ENCODE assay signal across 17 cellular contexts in the genomic region with DNA sequence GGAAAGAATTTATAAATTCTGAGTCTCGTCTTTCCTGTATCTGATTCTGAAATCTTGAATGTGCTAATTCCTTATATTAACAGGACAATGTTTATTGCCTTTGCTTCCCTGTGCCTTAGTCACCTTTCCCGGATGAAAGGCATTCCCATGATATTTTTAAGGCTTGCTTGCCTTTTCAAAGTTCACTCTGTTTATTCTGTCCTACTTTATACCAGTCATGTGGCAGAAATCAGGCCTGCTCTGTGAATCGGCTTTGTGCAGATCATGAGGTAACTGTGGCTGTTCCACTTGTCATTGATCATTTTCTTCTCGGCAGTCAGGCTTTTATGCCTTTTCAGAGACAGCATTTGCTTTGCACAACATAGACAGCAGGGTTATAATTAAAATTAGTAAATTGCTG. TPM values are rescaled to one million over a fixed set of nuclear protein-coding genes. Genes with fewer than 3 reads are reported as not detected.
DNase-seq lines count a peak whose midpoint lies in the region; ATAC-seq, FAIRE-seq and TF ChIP-seq lines count a peak whose summit lies in the region.
"Had no signal": no experiment of that assay in that cellular context is flagged by ENCODE, and none has a peak within 500 bp of the region (broad histone marks: within the 10 kb centered on the region; RNA-seq: fewer than 3 reads in every experiment).

No MANE protein-coding gene starts in this region.

- H3K4me3 Mint-ChIP-seq in activated T-helper 1 cell treated with anti-CD3 and anti-CD28 coated beads, Interleukin-12 subunit alpha, Interleukin-12 subunit beta, Interleukin-2, Interleukin-4 antibody, amounts not matched to agents 30 ng/mL and 10 ng/mL and 1 ng/mL, durations not matched to agents 14 hours and 24 hours and 36 hours, result no peak overlapping the region
- H3K4me3 Mint-ChIP-seq: dendritic cell treated with granulocyte-macrophage colony-stimulating factor and Interleukin-4, amounts not matched to agents 40 ng/mL and 50 ng/mL, for 4 days; naive thymus-derived CD8-positive, alpha-beta T cell had no signal

- no peak overlapping the region for H2AFZ ChIP-seq in PC-3 (ENCODE audit: low read length)

- BruUV-seq in PC-3 (replicated peaks; lab: Mats Ljungman, UMichigan), result no TSS peak

- intact Hi-C loops in PC-3 (cut with micrococcal nuclease), result no loop called here
- intact Hi-C loops in activated T-helper 1 cell treated with anti-CD3 and anti-CD28 coated beads, Interleukin-12 subunit alpha, Interleukin-12 subunit beta, Interleukin-2, Interleukin-4 antibody, amounts not matched to agents 30 ng/mL and 10 ng/mL and 1 ng/mL, durations not matched to agents 14 hours and 24 hours and 36 hours (cut with micrococcal nuclease), result no loop called here

- H3K4me1 ChIP-seq in PC-3 (ENCODE audit: insufficient read depth, low read length) (no peaks in the 10 kb centered on the region), muscle layer of duodenum (ENCODE audit: control insufficient read depth in 1 of 2, insufficient read depth in 2 of 2, low read length in 2 of 2) (peaks cover 4 to 7% of the 10 kb centered on the region in 2 donors)
- H3K4me1 ChIP-seq: A549 had no signal

- no peak overlapping the region for H3K4me3 ChIP-seq in AG04450 (ENCODE audit: low read depth, low read length)
- H3K4me3 ChIP-seq in PC-3 (ENCODE audit: low read length), result no peak overlapping the region
- no peak overlapping the region for H3K4me3 ChIP-seq in fibroblast of villous mesenchyme (ENCODE audit: low read depth, low read length)
- H3K4me3 ChIP-seq in muscle layer of duodenum (ENCODE audit: low read depth in 1 of 2, low read length in 2 of 2), result no peak overlapping the region
- H3K4me3 ChIP-seq: A549, MG63 had no signal

- no peaks in the 10 kb centered on the region for H3K9me2 ChIP-seq in PC-3 (replicated peaks; ENCODE audit: low read length)

- no peak overlapping the region for H3K27ac Mint-ChIP-seq in activated T-helper 1 cell treated with anti-CD3 and anti-CD28 coated beads, Interleukin-12 subunit alpha, Interleukin-12 subunit beta, Interleukin-2, Interleukin-4 antibody, amounts not matched to agents 30 ng/mL and 10 ng/mL and 1 ng/mL, durations not matched to agents 14 hours and 24 hours and 36 hours
- H3K27ac Mint-ChIP-seq: dendritic cell treated with granulocyte-macrophage colony-stimulating factor and Interleukin-4, amounts not matched to agents 40 ng/mL and 50 ng/mL, for 4 days had no signal

- no peaks in the 10 kb centered on the region for H3K4me1 Mint-ChIP-seq in activated T-helper 1 cell treated with anti-CD3 and anti-CD28 coated beads, Interleukin-12 subunit alpha, Interleukin-12 subunit beta, Interleukin-2, Interleukin-4 antibody, amounts not matched to agents 30 ng/mL and 10 ng/mL and 1 ng/mL, durations not matched to agents 14 hours and 24 hours and 36 hours (ENCODE audit: low read depth)

- peaks cover 16% of the 10 kb centered on the region for H3K36me3 ChIP-seq in PC-3 (ENCODE audit: low read depth, low read length)
- H3K36me3 ChIP-seq in muscle layer of duodenum (ENCODE audit: control insufficient read depth in 1 of 2, insufficient read depth in 2 of 2, low read length in 2 of 2), result peaks cover 0 to 26% of the 10 kb centered on the region in 2 donors

- POLR2A ChIA-PET in AG04450 (lab: Yijun Ruan, JAX) (no interaction called here), PC-3 (lab: Charles Lee; ENCODE audit: unreplicated experiment) (no interaction called here)

- no peaks in the 10 kb centered on the region for H3K27me3 Mint-ChIP-seq in activated T-helper 1 cell treated with anti-CD3 and anti-CD28 coated beads, Interleukin-12 subunit alpha, Interleukin-12 subunit beta, Interleukin-2, Interleukin-4 antibody, amounts not matched to agents 30 ng/mL and 10 ng/mL and 1 ng/mL, durations not matched to agents 14 hours and 24 hours and 36 hours (ENCODE audit: insufficient read depth)
- H3K27me3 Mint-ChIP-seq: dendritic cell treated with granulocyte-macrophage colony-stimulating factor and Interleukin-4, amounts not matched to agents 40 ng/mL and 50 ng/mL, for 4 days; naive thymus-derived CD8-positive, alpha-beta T cell had no signal

- H3K9me3 Mint-ChIP-seq in activated T-helper 1 cell treated with anti-CD3 and anti-CD28 coated beads, Interleukin-12 subunit alpha, Interleukin-12 subunit beta, Interleukin-2, Interleukin-4 antibody, amounts not matched to agents 30 ng/mL and 10 ng/mL and 1 ng/mL, durations not matched to agents 14 hours and 24 hours and 36 hours, result no peaks in the 10 kb centered on the region
- H3K9me3 Mint-ChIP-seq: dendritic cell treated with granulocyte-macrophage colony-stimulating factor and Interleukin-4, amounts not matched to agents 40 ng/mL and 50 ng/mL, for 4 days; naive thymus-derived CD8-positive, alpha-beta T cell had no signal

- H3K9ac ChIP-seq in PC-3 (ENCODE audit: low read length), result no peak overlapping the region

- H3K9me3 ChIP-seq in AG04450 (ENCODE audit: control insufficient read depth, insufficient read depth, low read length) (no peaks in the 10 kb centered on the region), PC-3 (ENCODE audit: low read length) (no peaks in the 10 kb centered on the region), muscle layer of duodenum (ENCODE audit: control insufficient read depth in 1 of 2, low read length in 2 of 2) (no peaks in the 10 kb centered on the region)
- H3K9me3 ChIP-seq: A549, MG63 had no signal

- CTCF ChIA-PET in AG04450 (lab: Charles Lee), result no interaction called here
- CTCF ChIA-PET in PC-3 (lab: Charles Lee), result no interaction called here

- H3K79me2 ChIP-seq in PC-3 (ENCODE audit: low read length), result no peaks in the 10 kb centered on the region

- peaks cover 18% of the 10 kb centered on the region for H3K36me3 Mint-ChIP-seq in activated T-helper 1 cell treated with anti-CD3 and anti-CD28 coated beads, Interleukin-12 subunit alpha, Interleukin-12 subunit beta, Interleukin-2, Interleukin-4 antibody, amounts not matched to agents 30 ng/mL and 10 ng/mL and 1 ng/mL, durations not matched to agents 14 hours and 24 hours and 36 hours (ENCODE audit: low read depth)

- H3K27ac ChIP-seq in AG04450 (ENCODE audit: low read depth, low read length), result no peak overlapping the region
- no peak overlapping the region for H3K27ac ChIP-seq in PC-3 (ENCODE audit: low read length)
- H3K27ac ChIP-seq in muscle layer of duodenum (ENCODE audit: low read length), result peak overlapping the region; percentile 7
- H3K27ac ChIP-seq: A549 had no signal

- H3K27me3 ChIP-seq in AG04450 (ENCODE audit: control insufficient read depth, insufficient read depth, low read length) (no peaks in the 10 kb centered on the region), PC-3 (ENCODE audit: low read length) (no peaks in the 10 kb centered on the region), muscle layer of duodenum (ENCODE audit: low read depth, low read length) (no peaks in the 10 kb centered on the region)
- H3K27me3 ChIP-seq: MG63 had no signal

- no peaks in the 10 kb centered on the region for H3F3A ChIP-seq in PC-3 (ENCODE audit: low read length, unreplicated experiment)

- no peaks in the 10 kb centered on the region for H4K20me1 ChIP-seq in PC-3 (ENCODE audit: low read length)

- ATAC-seq in PC-3, result peak; percentile 40; the same call in 1 of the 2 replicates
- ATAC-seq: A549; naive thymus-derived CD8-positive, alpha-beta T cell; SK-N-SH treated with all-trans-retinoic acid at 6 μM for 48 hours had no signal

- FAIRE-seq in GM19239 (lab: Jason Lieb, UNC), result no peak
- FAIRE-seq: A549, GM12891 had no signal

- TF ChIP-seq CTCF in AG04450 (IDR thresholded peaks at IDR 0.05; ENCODE audit: low read depth, low read length) (no peak), PC-3 (conservative IDR thresholded peaks at IDR 0.05; ENCODE audit: low read depth, low read length) (no peak), fibroblast of villous mesenchyme (IDR thresholded peaks at IDR 0.05; ENCODE audit: insufficient read depth, low read depth, low read length) (no peak)

- DNase-seq in AG04450 (ENCODE audit: low read depth, low spot score) (peak; percentile 24), PC-3 (no peak), fibroblast of villous mesenchyme (ENCODE audit: low read depth) (peak; percentile 58), OCI-M1 (lab: John Stamatoyannopoulos, UW) (no peak), GM19239 (ENCODE audit: insufficient read length, low spot score) (no peak)
- DNase-seq in activated T-helper 1 cell treated with anti-CD3 and anti-CD28 coated beads, Interleukin-12 subunit alpha, Interleukin-12 subunit beta, Interleukin-2, Interleukin-4 antibody, amounts not matched to agents 30 ng/mL and 10 ng/mL and 1 ng/mL, durations not matched to agents 14 hours and 24 hours and 36 hours (ENCODE audit: low spot score), result no peak
- DNase-seq in stimulated activated CD8-positive, alpha-beta memory T cell treated with anti-CD3 and anti-CD28 coated beads, Interleukin-4, amount 100 ng/mL, for 48 hours, result no peak
- DNase-seq: activated CD4-positive, alpha-beta T cell treated with anti-CD3 and anti-CD28 coated beads for 1 hour; MG63; naive thymus-derived CD8-positive, alpha-beta T cell; NCI-H524; stimulated activated naive CD4-positive, alpha-beta T cell had no signal

- H3K4me2 ChIP-seq in PC-3 (ENCODE audit: low read length), result no peak overlapping the region
- H3K4me2 ChIP-seq: A549 had no signal

RNA-seq across cellular contexts. Expression of a gene that starts 28.8 kb away (rescaled TPM):
- 0.06 and 0.19 TPM in 2 replicates for polyA plus RNA-seq in AG04450 (2011; rRNA removed)
- 0.09 and 0.32 TPM in 2 replicates for polyA minus RNA-seq in AG04450 (2011; rRNA and poly(A)+ RNA removed)
- total RNA-seq in PC-3 (2014; rRNA removed) (0.26 TPM in 1 of 2 replicates, not detected in the other), fibroblast of villous mesenchyme (under 0.01 and 0.43 TPM in 2 replicates)
- not detected in 2 replicates for total RNA-seq in activated T-helper 1 cell treated with anti-CD3 and anti-CD28 coated beads, Interleukin-12 subunit alpha, Interleukin-12 subunit beta, Interleukin-2, Interleukin-4 antibody, amounts not matched to agents 30 ng/mL and 10 ng/mL and 1 ng/mL, durations not matched to agents 14 hours and 24 hours and 36 hours

RNA-seq across cellular contexts. Expression of a gene that starts 32.0 kb away (rescaled TPM):
- polyA plus RNA-seq in AG04450 (2011; rRNA removed), result 56.1 and 63.7 TPM in 2 replicates
- 129 TPM in 2 replicates for polyA minus RNA-seq in AG04450 (2011; rRNA and poly(A)+ RNA removed)
- 32.3 and 41.5 TPM in 2 replicates for total RNA-seq in PC-3 (2014; rRNA removed)
- 49.9 and 79.9 TPM in 2 replicates for total RNA-seq in fibroblast of villous mesenchyme
- total RNA-seq in activated T-helper 1 cell treated with anti-CD3 and anti-CD28 coated beads, Interleukin-12 subunit alpha, Interleukin-12 subunit beta, Interleukin-2, Interleukin-4 antibody, amounts not matched to agents 30 ng/mL and 10 ng/mL and 1 ng/mL, durations not matched to agents 14 hours and 24 hours and 36 hours, result 52.2 and 55.7 TPM in 2 replicates

Comparison
In these comparisons a context has a peak if more than half of its experiments do, and no peak if none do; other contexts are left out.
1. DNase-seq: peak in AG04450 (single experiment) and fibroblast of villous mesenchyme (single experiment); none in PC-3 (single experiment), activated T-helper 1 cell treated with anti-CD3 and anti-CD28 coated beads, Interleukin-12 subunit alpha, Interleukin-12 subunit beta, Interleukin-2, Interleukin-4 antibody, amounts not matched to agents 30 ng/mL and 10 ng/mL and 1 ng/mL, durations not matched to agents 14 hours and 24 hours and 36 hours (single experiment), stimulated activated CD8-positive, alpha-beta memory T cell treated with anti-CD3 and anti-CD28 coated beads, Interleukin-4, amount 100 ng/mL, for 48 hours (single experiment), OCI-M1 (single experiment) and GM19239 (single experiment).